Comparison of ENCODE assay signal across 9 cellular contexts in the genomic region with DNA sequence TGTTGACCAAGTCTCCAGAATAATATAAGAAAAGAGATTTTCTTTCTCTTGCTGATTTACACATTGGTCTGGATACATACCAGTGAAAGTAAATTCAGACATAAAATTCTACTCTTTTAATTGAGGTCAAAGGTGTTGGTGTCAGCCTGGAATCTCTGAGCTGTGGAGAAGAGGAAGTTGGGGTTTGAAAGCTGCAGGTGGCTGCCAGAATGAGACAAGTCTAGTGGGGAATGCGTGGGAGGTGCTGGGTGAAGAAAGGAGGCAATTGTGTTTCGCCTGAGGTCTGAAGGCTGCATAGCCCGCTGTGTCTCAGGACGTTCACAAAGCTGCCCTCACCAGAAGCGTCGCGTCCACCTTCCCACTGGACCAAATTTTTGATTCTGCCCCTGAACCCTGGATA. TPM values are rescaled to one million over a fixed set of nuclear protein-coding genes. Genes with fewer than 3 reads are reported as not detected.
A peak's percentile ranks its signal among the peaks of the same experiment; 100 is the strongest.
DNase-seq lines count a peak whose midpoint lies in the region; ATAC-seq and TF ChIP-seq lines count a peak whose summit lies in the region.
"Had no signal": no experiment of that assay in that cellular context is flagged by ENCODE, and none has a peak within 500 bp of the region (broad histone marks: within the 10 kb centered on the region; RNA-seq: fewer than 3 reads in every experiment).

No MANE protein-coding gene starts in this region.

- no peak overlapping the region for H3K27ac Mint-ChIP-seq in neural progenitor cell
- H3K27ac Mint-ChIP-seq: dendritic cell treated with granulocyte-macrophage colony-stimulating factor and Interleukin-4, amounts not matched to agents 40 ng/mL and 50 ng/mL, for 4 days had no signal

- no peaks in the 10 kb centered on the region for H3K36me3 ChIP-seq in OCI-LY7 (ENCODE audit: insufficient read depth, low read length)
- no peaks in the 10 kb centered on the region for H3K36me3 ChIP-seq in neural progenitor cell
- no peaks in the 10 kb centered on the region for H3K36me3 ChIP-seq in H7 (replicated peaks; ENCODE audit: control insufficient read depth, insufficient read depth, low read length)

- H3K4me3 ChIP-seq in OCI-LY7 (ENCODE audit: low read depth, low read length, poor library complexity, severe bottlenecking) (no peak overlapping the region), neural progenitor cell (no peak overlapping the region), H7 (ENCODE audit: insufficient read depth, low read depth, low read length) (no peak overlapping the region)

- intact Hi-C loops in OCI-LY7 (cut with micrococcal nuclease; ENCODE audit: unreplicated experiment) (no loop called here), Right ventricle myocardium inferior (cut with DNase I) (no loop called here)

- no peaks in the 10 kb centered on the region for H3K9me3 ChIP-seq in OCI-LY7 (ENCODE audit: low read length)
- no peaks in the 10 kb centered on the region for H3K9me3 ChIP-seq in neural progenitor cell (ENCODE audit: low read depth)

- H3K36me3 Mint-ChIP-seq in neural progenitor cell = no peaks in the 10 kb centered on the region

- TF ChIP-seq CTCF in OCI-LY7 (conservative IDR thresholded peaks at IDR 0.05; ENCODE audit: low read length) (no peak), neural progenitor cell (IDR thresholded peaks at IDR 0.05) (no peak)

- peaks cover 2% of the 10 kb centered on the region for H3K9me3 Mint-ChIP-seq in neural progenitor cell
- H3K9me3 Mint-ChIP-seq: dendritic cell treated with granulocyte-macrophage colony-stimulating factor and Interleukin-4, amounts not matched to agents 40 ng/mL and 50 ng/mL, for 4 days had no signal

- H3K4me1 ChIP-seq in OCI-LY7 (ENCODE audit: insufficient read depth, low read length, poor library complexity, severe bottlenecking) (peaks cover 15% of the 10 kb centered on the region), neural progenitor cell (no peaks in the 10 kb centered on the region)

- DNase-seq in OCI-LY7 (ENCODE audit: low spot score) = peak; percentile 50
- DNase-seq in neural progenitor cell (ENCODE audit: low spot score) = peak; percentile 5
- no peak for DNase-seq in H7
- DNase-seq in COR-L47 (lab: John Stamatoyannopoulos, UW) = no peak
- no peak for DNase-seq in Right ventricle myocardium inferior (ENCODE audit: missing footprints)
- no peak for DNase-seq in NCI-H345 (lab: John Stamatoyannopoulos, UW)

- H3K27ac ChIP-seq in OCI-LY7 (ENCODE audit: low read depth, low read length, poor library complexity, severe bottlenecking) (no peak overlapping the region), neural progenitor cell (no peak overlapping the region)

- no peaks in the 10 kb centered on the region for H3K79me2 ChIP-seq in OCI-LY7 (ENCODE audit: insufficient read depth, low read depth, low read length)
- H3K79me2 ChIP-seq in neural progenitor cell (ENCODE audit: low read depth) = no peaks in the 10 kb centered on the region

- no peak overlapping the region for H3K4me3 Mint-ChIP-seq in neural progenitor cell
- H3K4me3 Mint-ChIP-seq: dendritic cell treated with granulocyte-macrophage colony-stimulating factor and Interleukin-4, amounts not matched to agents 40 ng/mL and 50 ng/mL, for 4 days had no signal

- CTCF ChIA-PET in OCI-LY7 (lab: Charles Lee; ENCODE audit: unreplicated experiment) = no interaction called here

- peak overlapping the region; percentile 42 for H3K4me2 ChIP-seq in OCI-LY7 (ENCODE audit: low read length)
- no peak overlapping the region for H3K4me2 ChIP-seq in neural progenitor cell

- H3K9ac ChIP-seq in neural progenitor cell = no peak overlapping the region

- peaks cover 2% of the 10 kb centered on the region for H3K27me3 Mint-ChIP-seq in neural progenitor cell (ENCODE audit: insufficient read depth, low read depth)
- H3K27me3 Mint-ChIP-seq: dendritic cell treated with granulocyte-macrophage colony-stimulating factor and Interleukin-4, amounts not matched to agents 40 ng/mL and 50 ng/mL, for 4 days had no signal

- BruUV-seq in OCI-LY7 (replicated peaks; lab: Mats Ljungman, UMichigan) = no TSS peak

- POLR2A ChIA-PET in OCI-LY7 (lab: Charles Lee) = no interaction called here

- H2AFZ ChIP-seq in OCI-LY7 (ENCODE audit: low read length) = 0 out of 2 replicates have a peak overlapping the region, but pooled peaks have one; percentile 25
- no peak overlapping the region for H2AFZ ChIP-seq in neural progenitor cell (replicated peaks)

- H3K4me1 Mint-ChIP-seq in neural progenitor cell = peaks cover 4% of the 10 kb centered on the region

- ATAC-seq in GM18870 (IDR thresholded peaks at IDR 0.05; ENCODE audit: unreplicated experiment) (peak; percentile 87), HG02763 (IDR thresholded peaks at IDR 0.05; ENCODE audit: unreplicated experiment) (peak; percentile 89), Right ventricle myocardium inferior (no peak)

- H3F3A ChIP-seq in neural progenitor cell (ENCODE audit: low read depth) = no peaks in the 10 kb centered on the region

- H4K20me1 ChIP-seq in OCI-LY7 (ENCODE audit: insufficient read depth, low read length) = no peaks in the 10 kb centered on the region
- no peaks in the 10 kb centered on the region for H4K20me1 ChIP-seq in neural progenitor cell (ENCODE audit: low read depth)

- H3K27me3 ChIP-seq in neural progenitor cell (no peaks in the 10 kb centered on the region), H7 (ENCODE audit: control insufficient read depth, insufficient read depth, low read length) (no peaks in the 10 kb centered on the region)

- H3K9me2 ChIP-seq in OCI-LY7 (ENCODE audit: insufficient read depth, low read length) = no peaks in the 10 kb centered on the region

RNA-seq across cellular contexts. Expression of a gene that starts 31.2 kb away (rescaled TPM):
- 0.09 TPM in 1 of 2 replicates, not detected in the other for total RNA-seq in OCI-LY7 (2014; rRNA removed; shearing (Covaris generic))
- not detected in 2 replicates for total RNA-seq in OCI-LY7 (2022)
- total RNA-seq in neural progenitor cell (ENCODE audit: low replicate concordance) = 0.06 and 0.07 TPM in 2 replicates
- total RNA-seq in H7 (2014; rRNA removed; shearing (Covaris generic)) = 0.04 and 0.07 TPM in 2 replicates
- total RNA-seq in Right ventricle myocardium inferior = 0.08 TPM

Comparison
In these comparisons a context has a peak if more than half of its experiments do, and no peak if none do; other contexts are left out.
1. DNase-seq: peak in OCI-LY7 (single experiment) and neural progenitor cell (single experiment); none in H7 (single experiment), COR-L47 (single experiment), Right ventricle myocardium inferior (single experiment) and NCI-H345 (single experiment).